ENCODE assay signal across 12 cellular contexts in genomic region chr5:160479926-160480325, GRCh38. TPM values are rescaled to one million over a fixed set of nuclear protein-coding genes. Genes with fewer than 3 reads are reported as not detected.
DNase-seq lines count a peak whose midpoint lies in the region; ATAC-seq and TF ChIP-seq lines count a peak whose summit lies in the region.
"Had no signal": no experiment of that assay in that cellular context is flagged by ENCODE, and none has a peak within 500 bp of the region (broad histone marks: within the 10 kb centered on the region; RNA-seq: fewer than 3 reads in every experiment).

No MANE protein-coding gene starts in this region.

- intact Hi-C loops in MCF 10A (cut with micrococcal nuclease) (no loop called here), breast epithelium (cut with DNase I; ENCODE audit: low total_unique reads) (no loop called here), OCI-LY7 (cut with micrococcal nuclease; ENCODE audit: unreplicated experiment) (no loop called here)

- H3K36me3 ChIP-seq in breast epithelium, result no peaks in the 10 kb centered on the region
- H3K36me3 ChIP-seq in SJCRH30, result no peaks in the 10 kb centered on the region
- no peaks in the 10 kb centered on the region for H3K36me3 ChIP-seq in OCI-LY7 (ENCODE audit: insufficient read depth, low read length)
- H3K36me3 ChIP-seq: gastroesophageal sphincter, tibial artery had no signal

- no peak overlapping the region for H3K27ac Mint-ChIP-seq in MCF 10A (ENCODE audit: low read depth, unreplicated experiment)
- peak overlapping the region; percentile 71 to 83 for H3K27ac Mint-ChIP-seq in T-cell

- no peak for ATAC-seq in T-cell (replicated peaks in 1 of 4)
- ATAC-seq: gastroesophageal sphincter had no signal

- H3K27me3 ChIP-seq in breast epithelium (no peaks in the 10 kb centered on the region), SJCRH30 (peaks cover 30% of the 10 kb centered on the region; the same call in 1 of the 2 replicates)
- H3K27me3 ChIP-seq: gastroesophageal sphincter, tibial artery had no signal

- no peak for TF ChIP-seq POLR2A in breast epithelium (IDR thresholded peaks at IDR 0.05)

- H3K27ac ChIP-seq in breast epithelium (no peak overlapping the region), SJCRH30 (no peak overlapping the region), OCI-LY7 (ENCODE audit: low read depth, low read length, poor library complexity, severe bottlenecking) (no peak overlapping the region)
- H3K27ac ChIP-seq: gastroesophageal sphincter, tibial artery had no signal

- no peaks in the 10 kb centered on the region for H3K79me2 ChIP-seq in OCI-LY7 (ENCODE audit: insufficient read depth, low read depth, low read length)

- H3K27me3 Mint-ChIP-seq in MCF 10A (ENCODE audit: insufficient read depth, unreplicated experiment) (no peaks in the 10 kb centered on the region), T-cell (no peaks in the 10 kb centered on the region)

- H3K4me1 Mint-ChIP-seq in MCF 10A (ENCODE audit: insufficient read depth, unreplicated experiment), result peaks cover 10% of the 10 kb centered on the region
- peaks cover 24 to 57% (median 52%) of the 10 kb centered on the region in 3 donors for H3K4me1 Mint-ChIP-seq in T-cell

- H3K9me3 Mint-ChIP-seq in MCF 10A (ENCODE audit: unreplicated experiment), result no peaks in the 10 kb centered on the region
- H3K9me3 Mint-ChIP-seq in T-cell, result no peaks in the 10 kb centered on the region

- no peaks in the 10 kb centered on the region for H3K9me2 ChIP-seq in OCI-LY7 (ENCODE audit: insufficient read depth, low read length)

- H2AFZ ChIP-seq in OCI-LY7 (ENCODE audit: low read length), result no peak overlapping the region

- POLR2A ChIA-PET in MCF 10A (lab: Yijun Ruan, JAX) (no interaction called here), T-cell (lab: Charles Lee) (no interaction called here), OCI-LY7 (lab: Charles Lee) (no interaction called here)

- TF ChIP-seq CTCF in MCF 10A (IDR thresholded peaks at IDR 0.05; ENCODE audit: unreplicated experiment), result no peak
- TF ChIP-seq CTCF in breast epithelium (IDR thresholded peaks at IDR 0.05), result no peak
- TF ChIP-seq CTCF in epithelial cell of esophagus (IDR thresholded peaks at IDR 0.05; ENCODE audit: insufficient read depth, low read depth, low read length, missing control alignments), result no peak
- no peak for TF ChIP-seq CTCF in OCI-LY7 (conservative IDR thresholded peaks at IDR 0.05; ENCODE audit: low read length)

- no peak overlapping the region for H3K4me3 ChIP-seq in breast epithelium
- H3K4me3 ChIP-seq in epithelial cell of esophagus (ENCODE audit: low read length), result no peak overlapping the region
- H3K4me3 ChIP-seq in SJCRH30, result no peak overlapping the region
- H3K4me3 ChIP-seq in OCI-LY7 (ENCODE audit: low read depth, low read length, poor library complexity, severe bottlenecking), result no peak overlapping the region
- H3K4me3 ChIP-seq: gastroesophageal sphincter, tibial artery had no signal

- BruUV-seq in MCF 10A (replicated peaks; lab: Mats Ljungman, UMichigan) (no TSS peak), OCI-LY7 (replicated peaks; lab: Mats Ljungman, UMichigan) (no TSS peak)

- CTCF ChIA-PET in MCF 10A (lab: Yijun Ruan, JAX) (interaction anchor here (0.9 kb wide), 1 partner anchor 127 kb away, joined by 3 read pairs; no protein-coding TSS in a partner anchor), T-cell (lab: Charles Lee) (no interaction called here), OCI-LY7 (lab: Charles Lee; ENCODE audit: unreplicated experiment) (interaction anchor here (0.9 kb wide), 1 partner anchor 19 kb away, joined by 3 read pairs; no protein-coding TSS in a partner anchor)

- H4K20me1 ChIP-seq in OCI-LY7 (ENCODE audit: insufficient read depth, low read length), result no peaks in the 10 kb centered on the region

- DNase-seq in MCF 10A (ENCODE audit: unreplicated experiment) (peak; percentile 38), breast epithelium (ENCODE audit: low spot score in 2 of 2) (no peak), T-cell (no peak), epithelial cell of esophagus (ENCODE audit: low read depth) (peak; percentile 63), superior temporal gyrus (ENCODE audit: extremely low spot score) (peak; percentile 75), GM19238 (ENCODE audit: insufficient read length, low spot score) (no peak), SJCRH30 (no peak), OCI-LY7 (ENCODE audit: low spot score) (no peak)
- DNase-seq: Caco-2, midbrain, tibial artery had no signal

- H3K4me1 ChIP-seq in breast epithelium (no peaks in the 10 kb centered on the region), SJCRH30 (no peaks in the 10 kb centered on the region), OCI-LY7 (ENCODE audit: insufficient read depth, low read length, poor library complexity, severe bottlenecking) (peaks cover 13% of the 10 kb centered on the region)

- H3K36me3 Mint-ChIP-seq in MCF 10A (ENCODE audit: insufficient read depth, unreplicated experiment) (no peaks in the 10 kb centered on the region), T-cell (peaks cover 13% of the 10 kb centered on the region)

- no peak overlapping the region for H3K4me2 ChIP-seq in OCI-LY7 (ENCODE audit: low read length)

- H3K9me3 ChIP-seq in breast epithelium (no peaks in the 10 kb centered on the region), SJCRH30 (replicated peaks) (no peaks in the 10 kb centered on the region), OCI-LY7 (ENCODE audit: low read length) (no peaks in the 10 kb centered on the region)
- H3K9me3 ChIP-seq: Caco-2, gastroesophageal sphincter, tibial artery had no signal

- H3K4me3 Mint-ChIP-seq in MCF 10A (ENCODE audit: unreplicated experiment), result no peak overlapping the region
- peak overlapping the region in 2 of 3 donors; percentile 8 to 54 for H3K4me3 Mint-ChIP-seq in T-cell

RNA-seq across cellular contexts. Expression of gene PTTG1, which starts 58.3 kb away (rescaled TPM):
- total RNA-seq in MCF 10A (2022) (87.0 and 119 TPM in 2 replicates), breast epithelium (10 to 100 TPM; 12.5 to 17.7 (median 13.8) TPM), T-cell (10 to 100 TPM in 2 of 5 donors, 1 to 10 TPM in 3; 6.6 to 16.5 (median 8.8) TPM), OCI-LY7 (2022) (340 and 428 TPM in 2 replicates)
- total RNA-seq in SJCRH30 (2014; rRNA removed; shearing (Covaris generic)), result 383 and 394 TPM in 2 replicates
- total RNA-seq in OCI-LY7 (2014; rRNA removed; shearing (Covaris generic)), result 420 and 480 TPM in 2 replicates

Comparison
In these comparisons a context has a peak if more than half of its experiments do, and no peak if none do; other contexts are left out.
1. DNase-seq: peak in MCF 10A (single experiment), epithelial cell of esophagus (single experiment) and superior temporal gyrus (single experiment); none in breast epithelium (0 of 2), T-cell (0 of 34), GM19238 (single experiment), SJCRH30 (0 of 2) and OCI-LY7 (single experiment).
2. CTCF ChIA-PET loops: an anchor here in MCF 10A (0.9 kb wide) and OCI-LY7 (0.9 kb wide); none called in T-cell.